ENCODE assay signal across 30 cellular contexts in genomic region chr10:29166713-29167112, GRCh38.
"Had no signal": no experiment of that assay in that cellular context is flagged by ENCODE, and none has a peak within 500 bp of the region (broad histone marks: within the 10 kb centered on the region; RNA-seq: fewer than 3 reads in every experiment).

No MANE protein-coding gene starts in this region.

- H3K4me1 Mint-ChIP-seq: activated CD4-positive, alpha-beta memory T cell treated with anti-CD3 and anti-CD28 coated beads, Interleukin-2, amount 10 ng/mL, durations not matched to agents 7 days and 5 days; activated CD4-positive, alpha-beta T cell treated with anti-CD3 and anti-CD28 coated beads, Interleukin-2, amount 10 ng/mL, durations not matched to agents 7 days and 5 days; activated naive CD4-positive, alpha-beta T cell treated with anti-CD3 and anti-CD28 coated beads, Interleukin-2, amount 10 ng/mL, durations not matched to agents 7 days and 5 days; activated naive CD8-positive, alpha-beta T cell treated with anti-CD3 and anti-CD28 coated beads, Interleukin-2, amount 10 ng/mL, durations not matched to agents 7 days and 5 days; central memory CD8-positive, alpha-beta T cell; endodermal cell; T-helper 17 cell had no signal

- H3K27me3 ChIP-seq: brain microvascular endothelial cell, foreskin keratinocyte, gastrocnemius medialis, heart left ventricle had no signal

- H3K4me3 Mint-ChIP-seq: activated CD4-positive, alpha-beta memory T cell treated with anti-CD3 and anti-CD28 coated beads, Interleukin-2, amount 10 ng/mL, durations not matched to agents 7 days and 5 days; activated CD4-positive, alpha-beta T cell treated with anti-CD3 and anti-CD28 coated beads, Interleukin-2, amount 10 ng/mL, durations not matched to agents 7 days and 5 days; activated naive CD4-positive, alpha-beta T cell treated with anti-CD3 and anti-CD28 coated beads, Interleukin-2, amount 10 ng/mL, durations not matched to agents 7 days and 5 days; activated naive CD8-positive, alpha-beta T cell treated with anti-CD3 and anti-CD28 coated beads, Interleukin-2, amount 10 ng/mL, durations not matched to agents 7 days and 5 days; activated T-cell treated with anti-CD3 and anti-CD28 coated beads, Interleukin-2, amount 50 U/mL, for 24 hours; activated T-cell treated with anti-CD3 and anti-CD28 coated beads, Interleukin-2, amount 50 U/mL, for 72 hours; central memory CD8-positive, alpha-beta T cell; dendritic cell treated with granulocyte-macrophage colony-stimulating factor and Interleukin-4, amounts not matched to agents 40 ng/mL and 50 ng/mL, for 4 days; endodermal cell; T-helper 17 cell; T-helper 2 cell treated with Interferon-gamma antibody and Interleukin-4, amounts not matched to agents 5 μg/mL and 100 μg/mL, for 36 hours had no signal

- H3K36me3 ChIP-seq: brain microvascular endothelial cell, gastrocnemius medialis, heart left ventricle had no signal

- H3K4me3 ChIP-seq: coronary artery, dorsolateral prefrontal cortex, gastrocnemius medialis, heart left ventricle had no signal

- H3K27ac ChIP-seq: brain microvascular endothelial cell, coronary artery, dorsolateral prefrontal cortex, gastrocnemius medialis, heart left ventricle had no signal

- ATAC-seq: activated naive CD4-positive, alpha-beta T cell treated with anti-CD3 and anti-CD28 coated beads, Interleukin-2, amount 50 U/mL, for 72 hours; activated T-cell treated with anti-CD3 and anti-CD28 coated beads, Interleukin-2, amount 50 U/mL, for 72 hours; esophagus mucosa; foreskin keratinocyte; gastrocnemius medialis; heart left ventricle; T-helper 17 cell had no signal

- H3K27me3 Mint-ChIP-seq: activated CD4-positive, alpha-beta memory T cell treated with anti-CD3 and anti-CD28 coated beads, Interleukin-2, amount 10 ng/mL, durations not matched to agents 7 days and 5 days; T-helper 17 cell had no signal

- H3K4me1 ChIP-seq: gastrocnemius medialis had no signal

- H3K9me3 ChIP-seq: gastrocnemius medialis had no signal

- FAIRE-seq: bronchial epithelial cell had no signal

- H3K36me3 Mint-ChIP-seq: activated naive CD4-positive, alpha-beta T cell treated with anti-CD3 and anti-CD28 coated beads, Interleukin-2, amount 10 ng/mL, durations not matched to agents 7 days and 5 days; activated naive CD8-positive, alpha-beta T cell treated with anti-CD3 and anti-CD28 coated beads, Interleukin-2, amount 10 ng/mL, durations not matched to agents 7 days and 5 days had no signal

- DNase-seq: activated CD4-positive, alpha-beta memory T cell treated with anti-CD3 and anti-CD28 coated beads, Interleukin-2, amount 10 ng/mL, durations not matched to agents 7 days and 5 days; activated CD4-positive, alpha-beta T cell treated with anti-CD3 and anti-CD28 coated beads for 1 hour; activated CD4-positive, alpha-beta T cell treated with anti-CD3 and anti-CD28 coated beads for 4 hours; activated CD4-positive, alpha-beta T cell treated with anti-CD3 and anti-CD28 coated beads, Interleukin-2, amount 10 ng/mL, durations not matched to agents 7 days and 5 days; activated CD4-positive, alpha-beta T cell treated with anti-CD3 and anti-CD28 coated beads, Interleukin-2, amount 50 U/mL, for 4 hours; activated CD8-positive, alpha-beta memory T cell treated with anti-CD3 and anti-CD28 coated beads, Interleukin-2, amount 50 U/mL, for 48 hours; activated gamma-delta T cell; activated naive CD4-positive, alpha-beta T cell; activated naive CD4-positive, alpha-beta T cell treated with anti-CD3 and anti-CD28 coated beads, Interleukin-2, amount 10 ng/mL, durations not matched to agents 7 days and 5 days; activated naive CD8-positive, alpha-beta T cell treated with anti-CD3 and anti-CD28 coated beads, Interleukin-2, amount 10 ng/mL, durations not matched to agents 7 days and 5 days; activated T-cell treated with anti-CD3 and anti-CD28 coated beads for 4 hours; activated T-cell treated with anti-CD3 and anti-CD28 coated beads, Interleukin-2, amount 50 U/mL, for 24 hours; activated T-cell treated with anti-CD3 and anti-CD28 coated beads, Interleukin-2, amount 50 U/mL, for 72 hours; brain microvascular endothelial cell; dorsolateral prefrontal cortex; effector memory CD4-positive, alpha-beta T cell; endodermal cell; foreskin keratinocyte; gastrocnemius medialis; glutamatergic neuron; heart left ventricle; T-helper 17 cell; T1000 had no signal

- H3K27ac Mint-ChIP-seq: activated CD4-positive, alpha-beta memory T cell treated with anti-CD3 and anti-CD28 coated beads, Interleukin-2, amount 10 ng/mL, durations not matched to agents 7 days and 5 days; activated CD4-positive, alpha-beta T cell treated with anti-CD3 and anti-CD28 coated beads, Interleukin-2, amount 10 ng/mL, durations not matched to agents 7 days and 5 days; activated naive CD4-positive, alpha-beta T cell treated with anti-CD3 and anti-CD28 coated beads, Interleukin-2, amount 10 ng/mL, durations not matched to agents 7 days and 5 days; activated naive CD4-positive, alpha-beta T cell treated with anti-CD3 and anti-CD28 coated beads, Interleukin-2, amount 50 U/mL, for 72 hours; activated naive CD8-positive, alpha-beta T cell treated with anti-CD3 and anti-CD28 coated beads, Interleukin-2, amount 10 ng/mL, durations not matched to agents 7 days and 5 days; activated T-cell treated with anti-CD3 and anti-CD28 coated beads, Interleukin-2, amount 50 U/mL, for 24 hours; activated T-cell treated with anti-CD3 and anti-CD28 coated beads, Interleukin-2, amount 50 U/mL, for 72 hours; dendritic cell treated with granulocyte-macrophage colony-stimulating factor and Interleukin-4, amounts not matched to agents 40 ng/mL and 50 ng/mL, for 4 days; endodermal cell; T-helper 17 cell; T-helper 2 cell treated with Interferon-gamma antibody and Interleukin-4, amounts not matched to agents 5 μg/mL and 100 μg/mL, for 36 hours had no signal
